In genomic region chr14:77457115-77457521, GRCh38 we compare ENCODE assay signal across 1 cellular context.
A peak's percentile ranks its signal among the peaks of the same experiment; 100 is the strongest.
TF ChIP-seq lines count a peak whose summit lies in the region.

No MANE protein-coding gene starts in this region.

TF ChIP-seq in IMR-90, 13 proteins besides CTCF, POLR2A, EP300 and RAD21:
- TF ChIP-seq CHD1 (IDR thresholded peaks at IDR 0.05; ENCODE audit: low read depth, low read length) (0 out of 2 replicates have a peak, but pooled peaks have one; percentile 38), MAZ (IDR thresholded peaks at IDR 0.05; ENCODE audit: borderline replicate concordance, low read depth, low read length) (no peak)
